ENCODE assay signal across 8 cellular contexts in genomic region chr14:56491299-56492285, GRCh38.
DNase-seq lines count a peak whose midpoint lies in the region; ATAC-seq and TF ChIP-seq lines count a peak whose summit lies in the region.

No MANE protein-coding gene starts in this region.

- H2BK15ac ChIP-seq in H9 (ENCODE audit: low read depth, low read length): no peak overlapping the region

- H3K56ac ChIP-seq in H9 (ENCODE audit: insufficient read length, low read depth, low read length): no peak overlapping the region

- intact Hi-C loops in right lobe of liver (cut with DNase I): no loop called here
- intact Hi-C loops in thyroid gland (cut with DNase I): no loop called here

- H2BK20ac ChIP-seq in H9 (ENCODE audit: low read depth, low read length, poor library complexity, severe bottlenecking): no peak overlapping the region

- no peaks in the 10 kb centered on the region for H3K23me2 ChIP-seq in H9 (ENCODE audit: insufficient read length, low read depth, low read length, poor library complexity, severe bottlenecking)

- H3K27ac Mint-ChIP-seq in H9: no peak overlapping the region

- H4K20me1 ChIP-seq in H9 (ENCODE audit: control insufficient read depth, insufficient read depth, insufficient read length) (no peaks in the 10 kb centered on the region), SK-N-SH (ENCODE audit: insufficient read depth) (no peaks in the 10 kb centered on the region)

- no peak overlapping the region for H4K8ac ChIP-seq in H9 (replicated peaks; ENCODE audit: insufficient read length, low read depth, low read length)

- H3K4me3 Mint-ChIP-seq in H9: no peak overlapping the region

- no peak overlapping the region for H3K23ac ChIP-seq in H9 (ENCODE audit: insufficient read length, low read depth, low read length)

- no peaks in the 10 kb centered on the region for H3K9me3 Mint-ChIP-seq in H9

- H2BK12ac ChIP-seq in H9 (ENCODE audit: insufficient read length, low read depth, low read length): no peak overlapping the region

- no peak overlapping the region for H2AK5ac ChIP-seq in H9 (ENCODE audit: insufficient read length, low read length)

- H3K27ac ChIP-seq in H9 (ENCODE audit: insufficient read length, low read depth, low read length) (no peak overlapping the region), SK-N-SH (ENCODE audit: low read depth in 2 of 2, low read length in 1 of 2) (no peak overlapping the region), right lobe of liver (no peak overlapping the region), thyroid gland (no peak overlapping the region)

- peak; percentile 79 to 89 (median 83) for ATAC-seq in right lobe of liver
- ATAC-seq in GM18870 (IDR thresholded peaks at IDR 0.05; ENCODE audit: unreplicated experiment): no peak

- peak; percentile 69 for TF ChIP-seq RAD21 in SK-N-SH (IDR thresholded peaks at IDR 0.05; ENCODE audit: low read length)

- no peak overlapping the region for H3T11ph ChIP-seq in H9 (ENCODE audit: low read length)

- no peak overlapping the region for H3K18ac ChIP-seq in H9 (ENCODE audit: insufficient read length, low read depth, low read length)

- H3K4me2 ChIP-seq in H9 (ENCODE audit: insufficient read depth, insufficient read length, low read length) (no peak overlapping the region), SK-N-SH (peak overlapping the region; percentile 66)

- no peaks in the 10 kb centered on the region for H3F3A ChIP-seq in SK-N-SH (replicated peaks; ENCODE audit: insufficient read depth)

- H3K4me1 ChIP-seq in H9 (ENCODE audit: insufficient read depth, low read length) (peaks cover 2% of the 10 kb centered on the region; the same call in 1 of the 2 replicates), SK-N-SH (ENCODE audit: control insufficient read depth in 1 of 2, insufficient read depth in 2 of 2, low read depth in 1 of 2, low read length in 1 of 2) (peaks cover 2 to 4% of the 10 kb centered on the region in 2 experiments; a peak in 2 of 4 replicates), right lobe of liver (no peaks in the 10 kb centered on the region), thyroid gland (no peaks in the 10 kb centered on the region)

- no peak overlapping the region; a peak in 1 of 4 replicates for H3K4me3 ChIP-seq in SK-N-SH (ENCODE audit: low read depth in 2 of 2, low read length in 1 of 2)
- H3K4me3 ChIP-seq in choroid plexus epithelial cell (ENCODE audit: low read depth, low read length): no peak overlapping the region
- H3K4me3 ChIP-seq in right lobe of liver: no peak overlapping the region
- H3K4me3 ChIP-seq in thyroid gland (replicated peaks in 1 of 3): no peak overlapping the region

- no peak overlapping the region for H4K91ac ChIP-seq in H9 (ENCODE audit: insufficient read length, low read depth, low read length)

- H3K9ac ChIP-seq in H9 (ENCODE audit: extremely low read depth, insufficient read length, low read length): no peak overlapping the region
- no peak overlapping the region for H3K9ac ChIP-seq in SK-N-SH

- H3K27me3 ChIP-seq in H9 (ENCODE audit: insufficient read depth, low read length): no peaks in the 10 kb centered on the region
- peaks cover 12% of the 10 kb centered on the region; the same call in 1 of the 2 replicates for H3K27me3 ChIP-seq in SK-N-SH (ENCODE audit: insufficient read depth)
- no peaks in the 10 kb centered on the region for H3K27me3 ChIP-seq in right lobe of liver
- no peaks in the 10 kb centered on the region for H3K27me3 ChIP-seq in thyroid gland

- no peak overlapping the region for H2AFZ ChIP-seq in H9 (ENCODE audit: low read length)
- no peak overlapping the region for H2AFZ ChIP-seq in SK-N-SH (ENCODE audit: low read depth)

- TF ChIP-seq EP300 in SK-N-SH (IDR thresholded peaks at IDR 0.05; ENCODE audit: borderline replicate concordance in 1 of 2, low read depth in 1 of 2, low read length in 1 of 2): no peak

- DNase-seq in EL (peak; percentile 49), H9 (peak; percentile 86), NCI-H1092 (lab: John Stamatoyannopoulos, UW) (peak; percentile 56), SK-N-SH (peak; percentile 39), choroid plexus epithelial cell (ENCODE audit: low read depth) (peak; percentile 69), right lobe of liver (no peak), thyroid gland (peak; percentile 17 to 23)

- no peak overlapping the region for H3K14ac ChIP-seq in H9 (ENCODE audit: insufficient read depth, low read length)

- WGBS in H9 (ENCODE audit: extremely low coverage, insufficient read length, low lambda C conversion rate): no CpG with 5 or more reads among the region's 10 CpGs
- 6% methylated on average over 8 of the region's 10 CpGs for WGBS in SK-N-SH (ENCODE audit: low lambda C conversion rate)
- 27% methylated on average over 10 of the region's 10 CpGs for WGBS in right lobe of liver (ENCODE audit: insufficient coverage, low coverage, low lambda C conversion rate, missing lambda C conversion rate)
- WGBS in thyroid gland, 2 donors: 27 to 28% methylated on average over 10 of the region's 10 CpGs

- H3K4ac ChIP-seq in H9 (ENCODE audit: low read depth, low read length): no peak overlapping the region

- no peaks in the 10 kb centered on the region for H3K79me2 ChIP-seq in H9 (ENCODE audit: insufficient read depth, low read length)
- no peaks in the 10 kb centered on the region for H3K79me2 ChIP-seq in SK-N-SH (ENCODE audit: insufficient read depth)

- H3K36me3 Mint-ChIP-seq in H9 (ENCODE audit: insufficient read depth in 1 of 3, low read depth in 3 of 3): no peaks in the 10 kb centered on the region

- CTCF ChIA-PET in SK-N-SH (lab: Yijun Ruan, JAX): interaction anchor here (0.6 to 3.6 kb wide), 42 partner anchors 9 to 1590 kb away, joined by 3 to 74 read pairs (median 4); no protein-coding TSS in a partner anchor

- no peaks in the 10 kb centered on the region for H3K79me1 ChIP-seq in H9 (ENCODE audit: insufficient read depth, low read depth, low read length, poor library complexity, severe bottlenecking)

- no peak for TF ChIP-seq POLR2A in right lobe of liver (IDR thresholded peaks at IDR 0.05)
- no peak for TF ChIP-seq POLR2A in thyroid gland (IDR thresholded peaks at IDR 0.05)

- H3K4me1 Mint-ChIP-seq in H9: peaks cover 13 to 18% of the 10 kb centered on the region in 2 experiments

- no peaks in the 10 kb centered on the region for H3K9me2 ChIP-seq in SK-N-SH

- H2BK120ac ChIP-seq in H9 (ENCODE audit: low read depth, low read length, poor library complexity, severe bottlenecking): no peak overlapping the region

- H4K5ac ChIP-seq in H9 (ENCODE audit: insufficient read length, low read depth, low read length): no peak overlapping the region

- H3K9me3 ChIP-seq in H9 (ENCODE audit: control insufficient read depth, low read depth, low read length): no peaks in the 10 kb centered on the region
- no peaks in the 10 kb centered on the region for H3K9me3 ChIP-seq in SK-N-SH
- no peaks in the 10 kb centered on the region for H3K9me3 ChIP-seq in right lobe of liver
- H3K9me3 ChIP-seq in thyroid gland: no peaks in the 10 kb centered on the region

- POLR2A ChIA-PET in SK-N-SH (lab: Yijun Ruan, JAX): no interaction called here

- no peaks in the 10 kb centered on the region; the same call in 1 of the 2 replicates for H3K27me3 Mint-ChIP-seq in H9 (ENCODE audit: low read depth)

- H2BK5ac ChIP-seq in H9 (ENCODE audit: insufficient read length, low read length): no peak overlapping the region

- no peaks in the 10 kb centered on the region for H3K36me3 ChIP-seq in SK-N-SH (replicated peaks in 1 of 2; ENCODE audit: control insufficient read depth in 1 of 2, insufficient read depth in 2 of 2, low read length in 1 of 2)
- H3K36me3 ChIP-seq in right lobe of liver: no peaks in the 10 kb centered on the region
- no peaks in the 10 kb centered on the region for H3K36me3 ChIP-seq in thyroid gland

- TF ChIP-seq CTCF in H9 (conservative IDR thresholded peaks at IDR 0.05) (peak; percentile 83), SK-N-SH (IDR thresholded peaks at IDR 0.05) (peak; percentile 76), choroid plexus epithelial cell (conservative IDR thresholded peaks at IDR 0.05; ENCODE audit: low read depth, low read length) (peak; percentile 84), right lobe of liver (IDR thresholded peaks at IDR 0.05) (peak; percentile 56 to 70 (median 67)), thyroid gland (IDR thresholded peaks at IDR 0.05) (peak; percentile 36 to 82 (median 54))

TF ChIP-seq in SK-N-SH, 30 proteins besides CTCF, POLR2A, EP300 and RAD21:
- TF ChIP-seq NFIC (IDR thresholded peaks at IDR 0.05; ENCODE audit: borderline replicate concordance): no peak
- TF ChIP-seq MXI1 (IDR thresholded peaks at IDR 0.05; ENCODE audit: low read depth, low read length): 0 out of 2 replicates have a peak, but pooled peaks have one; percentile 24
- TF ChIP-seq SMC3 (IDR thresholded peaks at IDR 0.05; ENCODE audit: low read depth, low read length): peak; percentile 62

Comparison
In these comparisons a context has a peak if more than half of its experiments do, and no peak if none do; other contexts are left out.
1. DNase-seq: peak in EL (single experiment), H9 (single experiment), NCI-H1092 (single experiment), SK-N-SH (single experiment), choroid plexus epithelial cell (single experiment) and thyroid gland (2 of 2); none in right lobe of liver (0 of 3).
2. Peak in every context shown above with its lines, with median percentiles within 50 percentile points of each other: CTCF ChIP-seq.